27 cellular contexts compared by ENCODE assay signal in genomic region chr13:100644328-100644727, GRCh38. TPM values are rescaled to one million over a fixed set of nuclear protein-coding genes. Genes with fewer than 3 reads are reported as not detected.
DNase-seq lines count a peak whose midpoint lies in the region; ATAC-seq and TF ChIP-seq lines count a peak whose summit lies in the region.
"Had no signal": no experiment of that assay in that cellular context is flagged by ENCODE, and none has a peak within 500 bp of the region (broad histone marks: within the 10 kb centered on the region; RNA-seq: fewer than 3 reads in every experiment).

No MANE protein-coding gene starts in this region.

- peak; percentile 31 to 63 (median 49) for DNase-seq in NCI-H1417 (lab: John Stamatoyannopoulos, UW)
- DNase-seq in NCI-H1417 treated with DMSO at 0.1 percent for 48 hours (lab: John Stamatoyannopoulos, UW), result no peak
- peak; percentile 59 for DNase-seq in NCI-H1105 treated with DMSO at 0.1 percent for 48 hours (lab: John Stamatoyannopoulos, UW)
- peak; percentile 61 for DNase-seq in NCI-H748 (lab: John Stamatoyannopoulos, UW; ENCODE audit: unreplicated experiment)
- DNase-seq in nephron progenitor cell, result peak; percentile 20
- no peak for DNase-seq in mucosa of gallbladder (ENCODE audit: low spot score)
- DNase-seq in germinal center (ENCODE audit: low spot score), result no peak
- DNase-seq: activated CD4-positive, alpha-beta T cell treated with anti-CD3 and anti-CD28 coated beads for 48 hours; activated naive CD4-positive, alpha-beta T cell treated with anti-CD3 and anti-CD28 coated beads, Interleukin-2, amount 10 ng/mL, durations not matched to agents 7 days and 5 days; adrenal gland; Calu3; CD4-positive, CD25-positive, alpha-beta regulatory T cell; GM23248; HFFc6; hippocampal formation; Kasumi-1; NCI-H2029; NCI-H524 treated with DMSO at 0.1 percent for 48 hours; ovary; SHP77 treated with DMSO at 0.1 percent for 48 hours; stimulated activated naive B cell treated with anti-CD40 and anti-IgM and Interleukin-4, amounts not matched to agents 10 μg/mL and 1 μg/mL and 100 μg/mL, for 72 hours; WERI-Rb-1 had no signal

- no peak for ATAC-seq in HG03521 (IDR thresholded peaks at IDR 0.05; ENCODE audit: unreplicated experiment)
- ATAC-seq: activated T-helper 17 cell treated with anti-CD3 and anti-CD28 coated beads, Interleukin-2, amount 50 U/mL, for 72 hours; gastroesophageal sphincter; stimulated activated naive B cell treated with anti-CD40 and anti-IgM and Interleukin-4, amounts not matched to agents 10 μg/mL and 1 μg/mL and 100 μg/mL, for 72 hours had no signal

- no peaks in the 10 kb centered on the region for H3K27me3 Mint-ChIP-seq in nephron progenitor cell (ENCODE audit: low read depth, poor library complexity)
- H3K27me3 Mint-ChIP-seq: activated naive CD4-positive, alpha-beta T cell treated with anti-CD3 and anti-CD28 coated beads, Interleukin-2, amount 10 ng/mL, durations not matched to agents 7 days and 5 days; activated T-helper 17 cell treated with anti-CD3 and anti-CD28 coated beads, Interleukin-2, amount 50 U/mL, for 72 hours; CD4-positive, CD25-positive, alpha-beta regulatory T cell; stimulated activated naive B cell treated with anti-CD40 and anti-IgM and Interleukin-4, amounts not matched to agents 10 μg/mL and 1 μg/mL and 100 μg/mL, for 72 hours had no signal

- TF ChIP-seq CTCF in nephron progenitor cell (IDR thresholded peaks at IDR 0.05), result no peak

- H3K9me3 Mint-ChIP-seq in nephron progenitor cell, result no peaks in the 10 kb centered on the region
- H3K9me3 Mint-ChIP-seq: activated naive CD4-positive, alpha-beta T cell treated with anti-CD3 and anti-CD28 coated beads, Interleukin-2, amount 10 ng/mL, durations not matched to agents 7 days and 5 days; activated T-helper 17 cell treated with anti-CD3 and anti-CD28 coated beads, Interleukin-2, amount 50 U/mL, for 72 hours; CD4-positive, CD25-positive, alpha-beta regulatory T cell; HFFc6; neural crest cell; stimulated activated naive B cell treated with anti-CD40 and anti-IgM and Interleukin-4, amounts not matched to agents 10 μg/mL and 1 μg/mL and 100 μg/mL, for 72 hours; T-helper 2 cell treated with Interferon-gamma antibody and Interleukin-4, amounts not matched to agents 5 μg/mL and 100 μg/mL, for 36 hours had no signal

- peaks cover 65% of the 10 kb centered on the region for H3K36me3 Mint-ChIP-seq in nephron progenitor cell (ENCODE audit: low read depth)

- H3K4me3 Mint-ChIP-seq in nephron progenitor cell, result no peak overlapping the region
- H3K4me3 Mint-ChIP-seq: activated naive CD4-positive, alpha-beta T cell treated with anti-CD3 and anti-CD28 coated beads, Interleukin-2, amount 10 ng/mL, durations not matched to agents 7 days and 5 days; activated T-helper 17 cell treated with anti-CD3 and anti-CD28 coated beads, Interleukin-2, amount 50 U/mL, for 72 hours; CD4-positive, CD25-positive, alpha-beta regulatory T cell; HFFc6; neural crest cell; stimulated activated naive B cell treated with anti-CD40 and anti-IgM and Interleukin-4, amounts not matched to agents 10 μg/mL and 1 μg/mL and 100 μg/mL, for 72 hours; T-helper 2 cell treated with Interferon-gamma antibody and Interleukin-4, amounts not matched to agents 5 μg/mL and 100 μg/mL, for 36 hours had no signal

- peaks cover 32% of the 10 kb centered on the region for H3K4me1 Mint-ChIP-seq in nephron progenitor cell
- H3K4me1 Mint-ChIP-seq: activated naive CD4-positive, alpha-beta T cell treated with anti-CD3 and anti-CD28 coated beads, Interleukin-2, amount 10 ng/mL, durations not matched to agents 7 days and 5 days; activated T-helper 17 cell treated with anti-CD3 and anti-CD28 coated beads, Interleukin-2, amount 50 U/mL, for 72 hours had no signal

- H3K27ac Mint-ChIP-seq in nephron progenitor cell, result peak overlapping the region; percentile 85
- H3K27ac Mint-ChIP-seq: activated naive CD4-positive, alpha-beta T cell treated with anti-CD3 and anti-CD28 coated beads, Interleukin-2, amount 10 ng/mL, durations not matched to agents 7 days and 5 days; CD4-positive, CD25-positive, alpha-beta regulatory T cell; HFFc6; stimulated activated naive B cell treated with anti-CD40 and anti-IgM and Interleukin-4, amounts not matched to agents 10 μg/mL and 1 μg/mL and 100 μg/mL, for 72 hours; T-helper 2 cell treated with Interferon-gamma antibody and Interleukin-4, amounts not matched to agents 5 μg/mL and 100 μg/mL, for 36 hours had no signal

RNA-seq across cellular contexts. Expression of gene TMTC4, which starts 30.3 kb away (rescaled TPM):
- total RNA-seq in mucosa of gallbladder, result 24.3 TPM

RNA-seq across cellular contexts. Expression of gene GGACT, which starts 55.7 kb away (rescaled TPM):
- total RNA-seq in mucosa of gallbladder, result 6.4 TPM

Comparison
In these comparisons a context has a peak if more than half of its experiments do, and no peak if none do; other contexts are left out.
1. DNase-seq: peak in NCI-H1417 (3 of 3), NCI-H1105 treated with DMSO at 0.1 percent for 48 hours (single experiment), NCI-H748 (single experiment) and nephron progenitor cell (single experiment); none in NCI-H1417 treated with DMSO at 0.1 percent for 48 hours (single experiment), mucosa of gallbladder (single experiment) and germinal center (single experiment).